Comparison of ENCODE assay signal across 15 cellular contexts in the genomic region with DNA sequence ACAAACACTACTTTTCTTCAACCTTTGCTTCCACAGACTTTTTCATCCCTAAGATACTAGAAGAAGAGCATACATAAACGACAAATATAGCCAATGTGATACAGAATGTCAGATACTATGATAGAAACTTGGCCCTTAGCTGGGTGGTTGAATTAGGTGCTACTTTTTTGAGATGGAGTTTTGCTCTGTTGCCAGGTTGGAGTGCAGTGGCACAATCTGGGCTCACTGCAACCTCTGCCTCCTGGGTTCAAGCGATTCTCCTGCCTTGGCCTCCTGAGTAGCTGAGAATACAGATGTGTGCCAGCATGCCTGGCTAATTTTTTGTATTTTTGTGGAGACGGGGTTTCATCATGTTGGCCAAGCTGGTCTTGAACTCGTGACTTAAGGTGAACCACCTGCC. TPM values are rescaled to one million over a fixed set of nuclear protein-coding genes. Genes with fewer than 3 reads are reported as not detected.
DNase-seq lines count a peak whose midpoint lies in the region; ATAC-seq and TF ChIP-seq lines count a peak whose summit lies in the region.
"Had no signal": no experiment of that assay in that cellular context is flagged by ENCODE, and none has a peak within 500 bp of the region (broad histone marks: within the 10 kb centered on the region; RNA-seq: fewer than 3 reads in every experiment).

No MANE protein-coding gene starts in this region.

- H3K36me3 Mint-ChIP-seq in MCF 10A (ENCODE audit: insufficient read depth, unreplicated experiment) (peaks cover 90% of the 10 kb centered on the region), T-helper 17 cell (ENCODE audit: low read depth) (peaks cover 8% of the 10 kb centered on the region), type B pancreatic cell (peaks cover 42% of the 10 kb centered on the region)

- no peak overlapping the region for H3K4me3 ChIP-seq in breast epithelium
- H3K4me3 ChIP-seq: colonic mucosa had no signal

- no TSS peak for BruUV-seq in MCF 10A (replicated peaks; lab: Mats Ljungman, UMichigan)

- intact Hi-C loops in MCF 10A (cut with micrococcal nuclease) (loop anchor here (10.0 kb wide), 2 partner anchors 55 to 105 kb away; partner anchors contain the start of gene ZMIZ2), breast epithelium (cut with DNase I; ENCODE audit: low total_unique reads) (no loop called here)

- POLR2A ChIA-PET in MCF 10A (lab: Yijun Ruan, JAX) = interaction anchor here (0.6 to 4.4 kb wide), 3 partner anchors 11 to 160 kb away, joined by 3 to 75 read pairs (median 12); partner anchors contain the start of gene H2AZ2

- peak overlapping the region; percentile 36 for H3K4me3 Mint-ChIP-seq in MCF 10A (ENCODE audit: unreplicated experiment)
- H3K4me3 Mint-ChIP-seq in T-helper 17 cell = no peak overlapping the region
- peak overlapping the region; percentile 13 for H3K4me3 Mint-ChIP-seq in type B pancreatic cell
- H3K4me3 Mint-ChIP-seq: B cell had no signal

- no peaks in the 10 kb centered on the region for H3K9me3 ChIP-seq in breast epithelium
- no peaks in the 10 kb centered on the region for H3K9me3 ChIP-seq in T-helper 17 cell (ENCODE audit: control insufficient read depth, low read length, poor library complexity, severe bottlenecking)
- H3K9me3 ChIP-seq: colonic mucosa, stomach had no signal

- no peaks in the 10 kb centered on the region for H3K9me3 Mint-ChIP-seq in MCF 10A (ENCODE audit: unreplicated experiment)
- H3K9me3 Mint-ChIP-seq in type B pancreatic cell = no peaks in the 10 kb centered on the region

- H3K27ac Mint-ChIP-seq in MCF 10A (ENCODE audit: low read depth, unreplicated experiment) (peak overlapping the region; percentile 27), T-helper 17 cell (peak overlapping the region; percentile 83), type B pancreatic cell (peak overlapping the region; percentile 48)
- H3K27ac Mint-ChIP-seq: B cell had no signal

- H3K36me3 ChIP-seq in breast epithelium = no peaks in the 10 kb centered on the region

- no peak for TF ChIP-seq POLR2A in breast epithelium (IDR thresholded peaks at IDR 0.05)

- ATAC-seq in T-helper 17 cell = no peak
- ATAC-seq in omental fat pad (ENCODE audit: low FRiP score) = no peak
- no peak for ATAC-seq in GM18519 (IDR thresholded peaks at IDR 0.05; ENCODE audit: low FRiP score, unreplicated experiment)

- DNase-seq in MCF 10A (ENCODE audit: unreplicated experiment) (no peak), breast epithelium (ENCODE audit: low spot score in 2 of 2) (no peak), T-helper 17 cell (no peak), epithelial cell of prostate (ENCODE audit: low read depth, low spot score) (no peak), type B pancreatic cell (ENCODE audit: extremely low spot score, unreplicated experiment) (no peak), omental fat pad (ENCODE audit: low spot score) (no peak), ureter (ENCODE audit: low spot score) (no peak)
- DNase-seq: activated gamma-delta T cell, colonic mucosa, NCI-H526, SHP77 treated with DMSO at 0.1 percent for 48 hours, stomach, WERI-Rb-1 had no signal

- H3K27me3 ChIP-seq in breast epithelium = no peaks in the 10 kb centered on the region
- H3K27me3 ChIP-seq: colonic mucosa, stomach had no signal

- CTCF ChIA-PET in MCF 10A (lab: Yijun Ruan, JAX) = interaction anchor here (0.6 kb wide), 2 partner anchors 43 to 336 kb away, joined by 4 to 6 read pairs; no protein-coding TSS in a partner anchor

- peaks cover 3 to 8% of the 10 kb centered on the region in 2 donors for H3K4me1 ChIP-seq in breast epithelium

- H3K4me1 Mint-ChIP-seq in MCF 10A (ENCODE audit: insufficient read depth, unreplicated experiment) (peaks cover 6% of the 10 kb centered on the region), T-helper 17 cell (peaks cover 24% of the 10 kb centered on the region), type B pancreatic cell (ENCODE audit: unreplicated experiment) (peaks cover 18% of the 10 kb centered on the region)

- H3K27ac ChIP-seq in breast epithelium (no peak overlapping the region), epithelial cell of prostate (peak overlapping the region; percentile 99)
- H3K27ac ChIP-seq: colonic mucosa, WERI-Rb-1 had no signal

- H3K27me3 Mint-ChIP-seq in MCF 10A (ENCODE audit: insufficient read depth, unreplicated experiment) (no peaks in the 10 kb centered on the region), T-helper 17 cell (no peaks in the 10 kb centered on the region), type B pancreatic cell (no peaks in the 10 kb centered on the region)
- H3K27me3 Mint-ChIP-seq: B cell had no signal

- no peak for TF ChIP-seq CTCF in MCF 10A (IDR thresholded peaks at IDR 0.05; ENCODE audit: unreplicated experiment)
- TF ChIP-seq CTCF in breast epithelium (IDR thresholded peaks at IDR 0.05) = no peak
- no peak for TF ChIP-seq CTCF in type B pancreatic cell (conservative IDR thresholded peaks at IDR 0.05)
- no peak for TF ChIP-seq CTCF in omental fat pad (IDR thresholded peaks at IDR 0.05)

RNA-seq across cellular contexts. Expression of gene PPIA, which starts 3.5 kb away (rescaled TPM):
- total RNA-seq in MCF 10A (2022) (2,090 and 2,238 TPM in 2 replicates), breast epithelium (1,000 to 10,000 TPM; 1,127 to 1,313 (median 1,259) TPM), T-helper 17 cell (100 to 1,000 TPM; 691 to 692 TPM), type B pancreatic cell (ENCODE audit: low replicate concordance) (1,428 and 1,469 TPM in 2 replicates), omental fat pad (1,000 to 10,000 TPM; 1,060 to 1,801 (median 1,521) TPM), ureter (1,153 TPM)

RNA-seq across cellular contexts. Expression of gene H2AZ2, which starts 47.9 kb away (rescaled TPM):
- total RNA-seq in MCF 10A (2022) = 138 and 139 TPM in 2 replicates
- total RNA-seq in breast epithelium = 100 to 1,000 TPM; 110 to 140 (median 115) TPM
- total RNA-seq in T-helper 17 cell = 100 to 1,000 TPM; 173 to 185 TPM
- 116 and 239 TPM in 2 replicates for total RNA-seq in type B pancreatic cell (ENCODE audit: low replicate concordance)
- 100 to 1,000 TPM in 1 of 4 donors, 10 to 100 TPM in 3; 94.1 to 116 (median 97.9) TPM for total RNA-seq in omental fat pad
- total RNA-seq in ureter = 104 TPM

RNA-seq across cellular contexts. Expression of gene ZMIZ2, which starts 51.3 kb away (rescaled TPM):
- total RNA-seq in MCF 10A (2022) (94.4 and 100 TPM in 2 replicates), breast epithelium (10 to 100 TPM; 12.5 to 30.1 (median 23.6) TPM), T-helper 17 cell (100 to 1,000 TPM; 117 to 171 TPM), type B pancreatic cell (ENCODE audit: low replicate concordance) (112 and 122 TPM in 2 replicates), omental fat pad (10 to 100 TPM; 13.5 to 26.3 (median 15.3) TPM), ureter (116 TPM)

Comparison
In these comparisons a context has a peak if more than half of its experiments do, and no peak if none do; other contexts are left out.
1. H3K27ac Mint-ChIP-seq: peak in every context shown above with its lines; median percentile 83 in T-helper 17 cell; 48 in type B pancreatic cell; 27 in MCF 10A.